19 cellular contexts compared by ENCODE assay signal in the genomic region with DNA sequence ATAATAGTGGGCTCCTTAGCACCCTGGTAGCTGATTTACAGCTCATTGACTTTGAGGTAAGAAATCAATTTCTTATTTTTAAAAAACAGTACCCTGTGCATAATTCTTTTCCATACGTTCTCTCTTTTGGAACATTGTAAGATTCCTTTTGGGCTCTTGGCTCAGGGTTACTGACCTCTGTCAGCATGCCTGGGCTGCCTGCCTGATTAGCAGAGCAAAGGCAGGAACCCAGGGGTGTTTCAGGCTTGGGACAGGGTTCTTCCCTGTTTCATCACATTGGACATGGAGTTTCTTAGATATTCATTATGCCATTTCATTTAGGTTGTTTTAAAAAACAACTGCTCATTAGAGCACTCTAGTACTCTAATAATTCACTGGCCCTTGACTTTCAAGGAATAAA.
DNase-seq lines count a peak whose midpoint lies in the region; ATAC-seq and TF ChIP-seq lines count a peak whose summit lies in the region.
"Had no signal": no experiment of that assay in that cellular context is flagged by ENCODE, and none has a peak within 500 bp of the region (broad histone marks: within the 10 kb centered on the region; RNA-seq: fewer than 3 reads in every experiment).

No MANE protein-coding gene starts in this region.

- H3K36me3 ChIP-seq in breast epithelium, result no peaks in the 10 kb centered on the region

- H3K4me1 ChIP-seq in breast epithelium, result no peaks in the 10 kb centered on the region
- H3K4me1 ChIP-seq: Caco-2 had no signal

- TSS peak; percentile 3 for BruUV-seq in MCF 10A (replicated peaks; lab: Mats Ljungman, UMichigan)

- H3K27ac ChIP-seq in breast epithelium, result no peak overlapping the region
- H3K27ac ChIP-seq: upper lobe of left lung had no signal

- TF ChIP-seq CTCF in MCF 10A (IDR thresholded peaks at IDR 0.05; ENCODE audit: unreplicated experiment) (no peak), breast epithelium (IDR thresholded peaks at IDR 0.05) (no peak), progenitor cell of endocrine pancreas (IDR thresholded peaks at IDR 0.05; ENCODE audit: unreplicated experiment) (no peak)

- no peaks in the 10 kb centered on the region for H3K27me3 Mint-ChIP-seq in MCF 10A (ENCODE audit: insufficient read depth, unreplicated experiment)
- no peaks in the 10 kb centered on the region for H3K27me3 Mint-ChIP-seq in activated CD4-positive, alpha-beta memory T cell treated with anti-CD3 and anti-CD28 coated beads for 36 hours
- H3K27me3 Mint-ChIP-seq in progenitor cell of endocrine pancreas, result no peaks in the 10 kb centered on the region
- H3K27me3 Mint-ChIP-seq: stimulated activated naive CD8-positive, alpha-beta T cell treated with anti-CD3 and anti-CD28 coated beads, Interleukin-15, amount 100 ng/mL, for 72 hours had no signal

- H3K36me3 Mint-ChIP-seq in MCF 10A (ENCODE audit: insufficient read depth, unreplicated experiment) (peaks cover 68% of the 10 kb centered on the region), progenitor cell of endocrine pancreas (ENCODE audit: insufficient read depth) (peaks cover 44% of the 10 kb centered on the region)
- peaks cover 73% of the 10 kb centered on the region for H3K36me3 Mint-ChIP-seq in activated CD4-positive, alpha-beta memory T cell treated with anti-CD3 and anti-CD28 coated beads for 36 hours

- H3K27me3 ChIP-seq in breast epithelium, result no peaks in the 10 kb centered on the region
- H3K27me3 ChIP-seq: upper lobe of left lung had no signal

- no peak for TF ChIP-seq POLR2A in breast epithelium (IDR thresholded peaks at IDR 0.05)

- H3K4me3 ChIP-seq in breast epithelium, result no peak overlapping the region
- H3K4me3 ChIP-seq: upper lobe of left lung had no signal

- no peak overlapping the region for H3K27ac Mint-ChIP-seq in MCF 10A (ENCODE audit: low read depth, unreplicated experiment)
- peak overlapping the region; percentile 69 for H3K27ac Mint-ChIP-seq in activated CD4-positive, alpha-beta memory T cell treated with anti-CD3 and anti-CD28 coated beads for 36 hours
- peak overlapping the region; percentile 14 for H3K27ac Mint-ChIP-seq in progenitor cell of endocrine pancreas
- H3K27ac Mint-ChIP-seq: stimulated activated naive CD8-positive, alpha-beta T cell treated with anti-CD3 and anti-CD28 coated beads, Interleukin-15, amount 100 ng/mL, for 72 hours had no signal

- H3K4me3 Mint-ChIP-seq in MCF 10A (ENCODE audit: unreplicated experiment) (no peak overlapping the region), progenitor cell of endocrine pancreas (ENCODE audit: low read depth) (no peak overlapping the region)
- H3K4me3 Mint-ChIP-seq in activated CD4-positive, alpha-beta memory T cell treated with anti-CD3 and anti-CD28 coated beads for 36 hours, result no peak overlapping the region
- H3K4me3 Mint-ChIP-seq: stimulated activated naive CD8-positive, alpha-beta T cell treated with anti-CD3 and anti-CD28 coated beads, Interleukin-15, amount 100 ng/mL, for 72 hours had no signal

- DNase-seq in MCF 10A (ENCODE audit: unreplicated experiment) (no peak), breast epithelium (ENCODE audit: low spot score in 2 of 2) (no peak), fibroblast of peridontal ligament (ENCODE audit: extremely low read depth) (peak; percentile 46), progenitor cell of endocrine pancreas (ENCODE audit: low spot score, unreplicated experiment) (no peak), dedifferentiated amniotic fluid mesenchymal stem cell (ENCODE audit: extremely low spot score) (no peak), DMS153 treated with DMSO at 0.1 percent for 48 hours (lab: John Stamatoyannopoulos, UW; ENCODE audit: unreplicated experiment) (no peak)
- DNase-seq in activated CD4-positive, alpha-beta memory T cell treated with anti-CD3 and anti-CD28 coated beads for 36 hours, result no peak
- DNase-seq: activated CD4-positive, alpha-beta T cell treated with anti-CD3 and anti-CD28 coated beads, Interleukin-2, amount 50 U/mL, for 48 hours; Caco-2; central memory CD4-positive, alpha-beta T cell; erythroblast; glutamatergic neuron; NCI-H146; NCI-H524 treated with DMSO at 0.1 percent for 48 hours; retina; stimulated activated CD4-positive, alpha-beta T cell treated with anti-CD3 and anti-CD28 coated beads, Interleukin-4, amount 100 ng/mL, for 4 hours; stimulated activated naive CD8-positive, alpha-beta T cell treated with anti-CD3 and anti-CD28 coated beads, Interleukin-15, amount 100 ng/mL, for 72 hours; upper lobe of left lung had no signal

- ATAC-seq in GM18858 (IDR thresholded peaks at IDR 0.05; ENCODE audit: unreplicated experiment), result no peak
- ATAC-seq: stimulated activated naive CD8-positive, alpha-beta T cell treated with anti-CD3 and anti-CD28 coated beads, Interleukin-15, amount 100 ng/mL, for 72 hours had no signal

- H3K9me3 Mint-ChIP-seq in MCF 10A (ENCODE audit: unreplicated experiment), result peaks cover 25% of the 10 kb centered on the region
- H3K9me3 Mint-ChIP-seq in activated CD4-positive, alpha-beta memory T cell treated with anti-CD3 and anti-CD28 coated beads for 36 hours, result peaks cover 26% of the 10 kb centered on the region
- peaks cover 14% of the 10 kb centered on the region for H3K9me3 Mint-ChIP-seq in progenitor cell of endocrine pancreas (ENCODE audit: low read depth)

- H3K4me1 Mint-ChIP-seq in MCF 10A (ENCODE audit: insufficient read depth, unreplicated experiment) (peaks cover 25% of the 10 kb centered on the region), progenitor cell of endocrine pancreas (ENCODE audit: low read depth) (peaks cover 9% of the 10 kb centered on the region)
- H3K4me1 Mint-ChIP-seq in activated CD4-positive, alpha-beta memory T cell treated with anti-CD3 and anti-CD28 coated beads for 36 hours (ENCODE audit: low read depth), result peaks cover 66% of the 10 kb centered on the region

- POLR2A ChIA-PET in MCF 10A (lab: Yijun Ruan, JAX), result interaction anchor here (1.2 to 11.1 kb wide), 2 partner anchors 9 to 77 kb away, joined by 5 to 193 read pairs; no protein-coding TSS in a partner anchor
- POLR2A ChIA-PET in activated CD4-positive, alpha-beta memory T cell treated with anti-CD3 and anti-CD28 coated beads for 36 hours (lab: Charles Lee), result no interaction called here

- intact Hi-C loops in MCF 10A (cut with micrococcal nuclease) (no loop called here), breast epithelium (cut with DNase I; ENCODE audit: low total_unique reads) (loop anchor here (10.0 kb wide), 1 partner anchor 76 kb away; a partner anchor contains a TSS)
- intact Hi-C loops in activated CD4-positive, alpha-beta memory T cell treated with anti-CD3 and anti-CD28 coated beads for 36 hours (cut with micrococcal nuclease), result loop anchor here (5.0 to 10.0 kb wide), 7 partner anchors 209 to 566 kb away; a partner anchor contains a TSS

- CTCF ChIA-PET in MCF 10A (lab: Yijun Ruan, JAX), result interaction anchor here (1.6 to 2.6 kb wide), 4 partner anchors 7 to 77 kb away, joined by 5 to 10 read pairs (median 7); no protein-coding TSS in a partner anchor
- CTCF ChIA-PET in activated CD4-positive, alpha-beta memory T cell treated with anti-CD3 and anti-CD28 coated beads for 36 hours (lab: Charles Lee), result interaction anchor here (0.6 kb wide), 1 partner anchor 916 kb away, joined by 3 read pairs; no protein-coding TSS in a partner anchor

- H3K9me3 ChIP-seq in breast epithelium, result peaks cover 7 to 22% of the 10 kb centered on the region in 2 donors
